ENCODE assay signal across 27 cellular contexts in the genomic region with DNA sequence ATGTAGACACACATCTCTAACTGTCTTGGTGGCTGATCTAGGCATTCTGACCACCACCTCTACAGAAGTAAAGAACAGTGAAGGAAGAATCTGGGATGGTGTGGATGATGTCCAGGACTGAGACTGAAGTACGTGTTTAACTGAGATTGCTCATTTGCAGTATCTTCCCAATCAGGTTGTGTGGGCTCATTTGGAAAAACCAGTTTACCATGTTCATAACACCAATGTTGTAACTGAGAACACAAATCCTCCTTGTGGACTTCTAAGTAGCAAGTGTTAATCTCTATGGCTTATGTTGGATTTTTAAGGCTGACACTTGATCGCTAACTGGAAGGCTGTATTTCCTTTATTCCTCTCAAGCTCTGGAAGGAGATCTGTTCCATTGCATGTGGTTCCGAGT.
"Had no signal": no experiment of that assay in that cellular context is flagged by ENCODE, and none has a peak within 500 bp of the region (broad histone marks: within the 10 kb centered on the region; RNA-seq: fewer than 3 reads in every experiment).

No MANE protein-coding gene starts in this region.

- H3K4me1 ChIP-seq: neural progenitor cell, parathyroid adenoma, psoas muscle, right lobe of liver, stomach, tibial nerve, upper lobe of left lung, uterus had no signal

- H3K36me3 ChIP-seq: neural progenitor cell, ovary, right lobe of liver, stomach, thoracic aorta, thyroid gland, tibial nerve, upper lobe of left lung, uterus had no signal

- H3K4me3 ChIP-seq: neural progenitor cell, ovary, psoas muscle, right lobe of liver, skin epidermis, stomach, thoracic aorta, thyroid gland, tibial nerve, upper lobe of left lung, uterus had no signal

- H3K79me2 ChIP-seq: parathyroid adenoma had no signal

- H3K27ac ChIP-seq: neural progenitor cell, ovary, parathyroid adenoma, psoas muscle, right lobe of liver, skin epidermis, stomach, thoracic aorta, thyroid gland, tibial nerve, upper lobe of left lung, uterus had no signal

- H3K9me3 Mint-ChIP-seq: natural killer cell; nephron; neural progenitor cell; stimulated activated effector memory CD8-positive, alpha-beta T cell treated with anti-CD3 and anti-CD28 coated beads, Interleukin-12 subunit alpha, Interleukin-12 subunit beta, amount 100 ng/mL, for 72 hours; stimulated activated naive B cell treated with anti-CD40 and anti-IgM and Interleukin-4, amounts not matched to agents 10 μg/mL and 1 μg/mL and 100 μg/mL, for 72 hours; stimulated activated naive CD8-positive, alpha-beta T cell treated with anti-CD3 and anti-CD28 coated beads, Interleukin-15, Interleukin-2, amounts not matched to agents 100 ng/mL and 50 ng/mL, for 24 hours had no signal

- H2AFZ ChIP-seq: neural progenitor cell, parathyroid adenoma had no signal

- H3K27ac Mint-ChIP-seq: naive thymus-derived CD4-positive, alpha-beta T cell; natural killer cell; nephron; neural progenitor cell; progenitor cell of endocrine pancreas; stimulated activated effector memory CD8-positive, alpha-beta T cell treated with anti-CD3 and anti-CD28 coated beads, Interleukin-12 subunit alpha, Interleukin-12 subunit beta, amount 100 ng/mL, for 72 hours; stimulated activated naive B cell treated with anti-CD40 and anti-IgM and Interleukin-4, amounts not matched to agents 10 μg/mL and 1 μg/mL and 100 μg/mL, for 72 hours; stimulated activated naive CD8-positive, alpha-beta T cell treated with anti-CD3 and anti-CD28 coated beads, Interleukin-15, Interleukin-2, amounts not matched to agents 100 ng/mL and 50 ng/mL, for 24 hours had no signal

- H3K36me3 Mint-ChIP-seq: naive thymus-derived CD4-positive, alpha-beta T cell; natural killer cell; neural progenitor cell; stimulated activated effector memory CD8-positive, alpha-beta T cell treated with anti-CD3 and anti-CD28 coated beads, Interleukin-12 subunit alpha, Interleukin-12 subunit beta, amount 100 ng/mL, for 72 hours; stimulated activated naive B cell treated with anti-CD40 and anti-IgM and Interleukin-4, amounts not matched to agents 10 μg/mL and 1 μg/mL and 100 μg/mL, for 72 hours had no signal

- H3K4me1 Mint-ChIP-seq: naive thymus-derived CD4-positive, alpha-beta T cell; natural killer cell; nephron; neural progenitor cell; stimulated activated effector memory CD8-positive, alpha-beta T cell treated with anti-CD3 and anti-CD28 coated beads, Interleukin-12 subunit alpha, Interleukin-12 subunit beta, amount 100 ng/mL, for 72 hours; stimulated activated naive B cell treated with anti-CD40 and anti-IgM and Interleukin-4, amounts not matched to agents 10 μg/mL and 1 μg/mL and 100 μg/mL, for 72 hours had no signal

- H3K27me3 Mint-ChIP-seq: stimulated activated naive CD8-positive, alpha-beta T cell treated with anti-CD3 and anti-CD28 coated beads, Interleukin-15, Interleukin-2, amounts not matched to agents 100 ng/mL and 50 ng/mL, for 24 hours had no signal

- H3K4me3 Mint-ChIP-seq: naive thymus-derived CD4-positive, alpha-beta T cell; natural killer cell; nephron; neural progenitor cell; stimulated activated effector memory CD8-positive, alpha-beta T cell treated with anti-CD3 and anti-CD28 coated beads, Interleukin-12 subunit alpha, Interleukin-12 subunit beta, amount 100 ng/mL, for 72 hours; stimulated activated naive B cell treated with anti-CD40 and anti-IgM and Interleukin-4, amounts not matched to agents 10 μg/mL and 1 μg/mL and 100 μg/mL, for 72 hours; stimulated activated naive CD8-positive, alpha-beta T cell treated with anti-CD3 and anti-CD28 coated beads, Interleukin-15, Interleukin-2, amounts not matched to agents 100 ng/mL and 50 ng/mL, for 24 hours had no signal

- H3K9me3 ChIP-seq: ovary, psoas muscle, right lobe of liver, stomach, thoracic aorta, thyroid gland, tibial nerve, upper lobe of left lung, uterus had no signal

- DNase-seq: naive thymus-derived CD4-positive, alpha-beta T cell; natural killer cell; occipital lobe; ovary; posterior cingulate gyrus; psoas muscle; right cardiac atrium; right lobe of liver; stimulated activated CD4-positive, alpha-beta T cell treated with anti-CD3 and anti-CD28 coated beads, Interleukin-15, amount 100 ng/mL, for 24 hours; stimulated activated CD4-positive, alpha-beta T cell treated with anti-CD3 and anti-CD28 coated beads, Interleukin-2, amount 100 ng/mL, for 24 hours; stimulated activated CD4-positive, alpha-beta T cell treated with anti-CD3 and anti-CD28 coated beads, Interleukin-2, amount 100 ng/mL, for 48 hours; stimulated activated CD4-positive, alpha-beta T cell treated with anti-CD3 and anti-CD28 coated beads, Interleukin-4, amount 100 ng/mL, for 24 hours; stimulated activated naive B cell treated with anti-CD40 and anti-IgM and Interleukin-4, amounts not matched to agents 10 μg/mL and 1 μg/mL and 100 μg/mL, for 72 hours; stimulated activated naive CD4-positive, alpha-beta T cell treated with Interleukin-2 at 50 U/mL for 16 hours; stomach; thyroid gland; upper lobe of left lung; uterus had no signal

- H3K9ac ChIP-seq: neural progenitor cell, parathyroid adenoma had no signal

- H3K27me3 ChIP-seq: neural progenitor cell, ovary, right lobe of liver, stomach, thyroid gland, tibial nerve, upper lobe of left lung, uterus had no signal

- H3K4me2 ChIP-seq: neural progenitor cell had no signal
